8 cellular contexts compared by ENCODE assay signal in genomic region chr1:232628335-232629214, GRCh38. TPM values are rescaled to one million over a fixed set of nuclear protein-coding genes. Genes with fewer than 3 reads are reported as not detected.
DNase-seq lines count a peak whose midpoint lies in the region; ATAC-seq and TF ChIP-seq lines count a peak whose summit lies in the region.

No MANE protein-coding gene starts in this region.

- TF ChIP-seq CTCF in Panc1 (IDR thresholded peaks at IDR 0.05): peak; percentile 22; the same call in 1 of the 2 replicates

- in situ Hi-C loops in G401 (cut with HindIII; ENCODE audit: low sequenced_read_pairs) (no loop called here), Panc1 (cut with HindIII; ENCODE audit: low pct_unique_long_range_greater_than_20kb, low sequenced_read_pairs) (no loop called here)

- peak overlapping the region; percentile 86 for H3K4me3 Mint-ChIP-seq in dendritic cell treated with granulocyte-macrophage colony-stimulating factor and Interleukin-4, amounts not matched to agents 40 ng/mL and 50 ng/mL, for 4 days

- H3K9me3 ChIP-seq in Panc1 (ENCODE audit: control insufficient read depth, insufficient read depth, low read depth, low read length): no peaks in the 10 kb centered on the region
- no peaks in the 10 kb centered on the region for H3K9me3 ChIP-seq in aorta (ENCODE audit: control insufficient read depth, low read length)

- intact Hi-C loops in Panc1 (cut with micrococcal nuclease; ENCODE audit: unreplicated experiment): loop anchor here (2.0 to 10.0 kb wide), 2 partner anchors 124 to 762 kb away; no protein-coding TSS in a partner anchor
- intact Hi-C loops in dendritic cell treated with granulocyte-macrophage colony-stimulating factor and Interleukin-4, amounts not matched to agents 40 ng/mL and 50 ng/mL, for 4 days (cut with micrococcal nuclease): loop anchor here (5.0 kb wide), 2 partner anchors 176 to 761 kb away; no protein-coding TSS in a partner anchor
- intact Hi-C loops in aorta (cut with DNase I): loop anchor here (5.0 to 10.0 kb wide), 3 partner anchors 76 to 484 kb away; no protein-coding TSS in a partner anchor
- intact Hi-C loops in posterior vena cava (cut with DNase I): loop anchor here in 1 of 2 donors (10.0 kb wide), 1 partner anchor 764 kb away; no protein-coding TSS in a partner anchor

- peak overlapping the region; percentile 86 for H3K27ac Mint-ChIP-seq in dendritic cell treated with granulocyte-macrophage colony-stimulating factor and Interleukin-4, amounts not matched to agents 40 ng/mL and 50 ng/mL, for 4 days

- H3K9me3 Mint-ChIP-seq in dendritic cell treated with granulocyte-macrophage colony-stimulating factor and Interleukin-4, amounts not matched to agents 40 ng/mL and 50 ng/mL, for 4 days: no peaks in the 10 kb centered on the region

- H3K36me3 ChIP-seq in Panc1 (ENCODE audit: control insufficient read depth, insufficient read depth, low read length): no peaks in the 10 kb centered on the region; the same call in 1 of the 2 replicates
- no peaks in the 10 kb centered on the region for H3K36me3 ChIP-seq in aorta (ENCODE audit: control insufficient read depth in 1 of 2, insufficient read depth in 2 of 2, low read length in 1 of 2)

- H3K27me3 Mint-ChIP-seq in dendritic cell treated with granulocyte-macrophage colony-stimulating factor and Interleukin-4, amounts not matched to agents 40 ng/mL and 50 ng/mL, for 4 days: no peaks in the 10 kb centered on the region

- 14 to 17% methylated on average over 11 of the region's 11 CpGs for WGBS in aorta, 2 donors

- no peak overlapping the region for H3K27ac ChIP-seq in Panc1 (ENCODE audit: low read length)
- no peak overlapping the region for H3K27ac ChIP-seq in aorta (ENCODE audit: low read depth in 1 of 2, low read length in 2 of 2)

- peak overlapping the region; percentile 57 to 83 for H3K4me3 ChIP-seq in Panc1 (ENCODE audit: low read depth in 2 of 2, low read length in 2 of 2)
- H3K4me3 ChIP-seq in aorta (ENCODE audit: low read length in 2 of 2): peak overlapping the region; percentile 32 to 61

- POLR2A ChIA-PET in Panc1 (lab: Charles Lee): no interaction called here

- ATAC-seq in Panc1 (no peak), aorta (ENCODE audit: low FRiP score) (no peak)

- H3K4me1 ChIP-seq in Panc1 (ENCODE audit: control insufficient read depth, insufficient read depth, low read length) (peaks cover 5% of the 10 kb centered on the region), aorta (ENCODE audit: control insufficient read depth in 1 of 2, insufficient read depth in 2 of 2, low read length in 2 of 2) (no peaks in the 10 kb centered on the region)

- H3K4me1 Mint-ChIP-seq in dendritic cell treated with granulocyte-macrophage colony-stimulating factor and Interleukin-4, amounts not matched to agents 40 ng/mL and 50 ng/mL, for 4 days (ENCODE audit: low read depth): peaks cover 61% of the 10 kb centered on the region

- CTCF ChIA-PET in Panc1 (lab: Charles Lee): no interaction called here

- BruUV-seq in Panc1 (replicated peaks; lab: Mats Ljungman, UMichigan): no TSS peak

- DNase-seq in A172 (ENCODE audit: low spot score) (peak; percentile 23), G401 (ENCODE audit: low spot score) (peak; percentile 49), Panc1 (ENCODE audit: low read depth, low spot score) (no peak), midbrain (lab: John Stamatoyannopoulos, UW) (peak; percentile 73), aorta (no peak), posterior vena cava (ENCODE audit: low spot score) (no peak), NCI-H187 (lab: John Stamatoyannopoulos, UW) (no peak)

- peaks cover 7% of the 10 kb centered on the region for H3K36me3 Mint-ChIP-seq in dendritic cell treated with granulocyte-macrophage colony-stimulating factor and Interleukin-4, amounts not matched to agents 40 ng/mL and 50 ng/mL, for 4 days (ENCODE audit: low read depth)

- peaks cover 21% of the 10 kb centered on the region for H3K27me3 ChIP-seq in Panc1 (ENCODE audit: control insufficient read depth, insufficient read depth, low read length)
- no peaks in the 10 kb centered on the region for H3K27me3 ChIP-seq in aorta (ENCODE audit: control insufficient read depth in 1 of 2, insufficient read depth in 2 of 2, low read length in 1 of 2)

RNA-seq across cellular contexts. Expression of gene SIPA1L2, which starts 1.4 kb away (rescaled TPM):
- 0.77 and 1.2 TPM in 2 replicates for total RNA-seq in A172 (2014; rRNA removed; shearing (Covaris generic))
- not detected in 2 replicates for total RNA-seq in G401 (2014; rRNA removed; shearing (Covaris generic))
- 5.2 TPM for total RNA-seq in Panc1 (2021; ENCODE audit: unreplicated experiment)
- 2.6 TPM for polyA plus RNA-seq in Panc1 (2012; ENCODE audit: insufficient read length)
- 10 to 100 TPM; 11.3 to 27.6 TPM for total RNA-seq in aorta
- 1 to 10 TPM; 2.9 to 9.1 TPM for polyA plus RNA-seq in aorta
- 10 to 100 TPM; 14.1 to 14.9 TPM for total RNA-seq in posterior vena cava

Comparison
In these comparisons a context has a peak if more than half of its experiments do, and no peak if none do; other contexts are left out.
1. DNase-seq: peak in A172 (single experiment), G401 (single experiment) and midbrain (single experiment); none in Panc1 (single experiment), aorta (0 of 2), posterior vena cava (single experiment) and NCI-H187 (0 of 2).